ENCODE assay signal across 7 cellular contexts in genomic region chr4:13526658-13527057, GRCh38.
"Had no signal": no experiment of that assay in that cellular context is flagged by ENCODE, and none has a peak within 500 bp of the region (broad histone marks: within the 10 kb centered on the region; RNA-seq: fewer than 3 reads in every experiment).

No MANE protein-coding gene starts in this region.

- H3K9ac ChIP-seq: KMS-11 had no signal

- H3K4me2 ChIP-seq: KMS-11 had no signal

- DNase-seq: GOT3, H9, HCEC 1CT, KBM-7 had no signal

- FAIRE-seq: H54, HTR-8/SVneo had no signal

- H3K27ac ChIP-seq: KMS-11 had no signal

- H3K27ac Mint-ChIP-seq: H9 had no signal
